ENCODE assay signal across 20 cellular contexts in genomic region chr17:78896834-78897638, GRCh38. TPM values are rescaled to one million over a fixed set of nuclear protein-coding genes. Genes with fewer than 3 reads are reported as not detected.
DNase-seq lines count a peak whose midpoint lies in the region; ATAC-seq and TF ChIP-seq lines count a peak whose summit lies in the region.
"Had no signal": no experiment of that assay in that cellular context is flagged by ENCODE, and none has a peak within 500 bp of the region (broad histone marks: within the 10 kb centered on the region; RNA-seq: fewer than 3 reads in every experiment).

No MANE protein-coding gene starts in this region.

- H3K27ac Mint-ChIP-seq in activated CD4-positive, alpha-beta T cell treated with anti-CD3 and anti-CD28 coated beads, Interleukin-2, amount 10 ng/mL, durations not matched to agents 7 days and 5 days: peak overlapping the region; percentile 46
- H3K27ac Mint-ChIP-seq in activated CD4-positive, alpha-beta T cell treated with anti-CD3 and anti-CD28 coated beads for 36 hours: no peak overlapping the region
- peak overlapping the region; percentile 75 for H3K27ac Mint-ChIP-seq in type B pancreatic cell

- no peak overlapping the region for H3K4me3 Mint-ChIP-seq in activated CD4-positive, alpha-beta T cell treated with anti-CD3 and anti-CD28 coated beads, Interleukin-2, amount 10 ng/mL, durations not matched to agents 7 days and 5 days
- no peak overlapping the region for H3K4me3 Mint-ChIP-seq in activated CD4-positive, alpha-beta T cell treated with anti-CD3 and anti-CD28 coated beads for 36 hours
- H3K4me3 Mint-ChIP-seq in type B pancreatic cell: no peak overlapping the region

- H3K9me3 ChIP-seq in right cardiac atrium (ENCODE audit: control insufficient read depth, low read length): no peaks in the 10 kb centered on the region
- H3K9me3 ChIP-seq: prostate gland, SJSA1, thyroid gland had no signal

- H3K4me1 ChIP-seq in right cardiac atrium (ENCODE audit: control insufficient read depth, insufficient read depth, low read length) (peaks cover 34% of the 10 kb centered on the region), rectal smooth muscle tissue (ENCODE audit: control insufficient read depth, insufficient read depth, low read length) (peaks cover 47% of the 10 kb centered on the region)
- H3K4me1 ChIP-seq: prostate gland, SJSA1 had no signal

- no peak for ATAC-seq in activated CD4-positive, alpha-beta T cell treated with anti-CD3 and anti-CD28 coated beads for 36 hours
- no peak for ATAC-seq in right cardiac atrium
- no peak for ATAC-seq in HG02798 (IDR thresholded peaks at IDR 0.05; ENCODE audit: poor library complexity, unreplicated experiment)
- no peak for ATAC-seq in esophagus mucosa
- no peak for ATAC-seq in GM21723 (IDR thresholded peaks at IDR 0.05; ENCODE audit: unreplicated experiment)

- H3K27ac ChIP-seq in right cardiac atrium (ENCODE audit: low read length) (peak overlapping the region; percentile 21), rectal smooth muscle tissue (ENCODE audit: low read depth, low read length) (peak overlapping the region; percentile 15)
- H3K27ac ChIP-seq: SJSA1 had no signal

- no peaks in the 10 kb centered on the region for H3K36me3 Mint-ChIP-seq in activated CD4-positive, alpha-beta T cell treated with anti-CD3 and anti-CD28 coated beads, Interleukin-2, amount 10 ng/mL, durations not matched to agents 7 days and 5 days (ENCODE audit: low read depth)
- no peaks in the 10 kb centered on the region for H3K36me3 Mint-ChIP-seq in activated CD4-positive, alpha-beta T cell treated with anti-CD3 and anti-CD28 coated beads for 36 hours (ENCODE audit: low read depth)
- peaks cover 5% of the 10 kb centered on the region for H3K36me3 Mint-ChIP-seq in type B pancreatic cell

- 84% methylated on average over 32 of the region's 32 CpGs for WGBS in right cardiac atrium

- CTCF ChIA-PET in activated CD4-positive, alpha-beta T cell treated with anti-CD3 and anti-CD28 coated beads, Interleukin-2, amount 10 ng/mL, durations not matched to agents 7 days and 5 days (lab: Charles Lee): interaction anchor here (0.5 kb wide), 1 partner anchor 42 kb away, joined by 3 read pairs; no protein-coding TSS in a partner anchor
- CTCF ChIA-PET in activated CD4-positive, alpha-beta T cell treated with anti-CD3 and anti-CD28 coated beads for 36 hours (lab: Charles Lee): no interaction called here

- TF ChIP-seq CTCF in type B pancreatic cell (conservative IDR thresholded peaks at IDR 0.05): no peak

- H3K9ac ChIP-seq in rectal smooth muscle tissue (ENCODE audit: low read length): no peak overlapping the region

- POLR2A ChIA-PET in activated CD4-positive, alpha-beta T cell treated with anti-CD3 and anti-CD28 coated beads, Interleukin-2, amount 10 ng/mL, durations not matched to agents 7 days and 5 days (lab: Charles Lee): no interaction called here
- POLR2A ChIA-PET in activated CD4-positive, alpha-beta T cell treated with anti-CD3 and anti-CD28 coated beads for 36 hours (lab: Charles Lee): no interaction called here

- no peaks in the 10 kb centered on the region for H3K36me3 ChIP-seq in rectal smooth muscle tissue (ENCODE audit: control insufficient read depth, insufficient read depth, low read length)
- H3K36me3 ChIP-seq: prostate gland, thyroid gland had no signal

- H3K27me3 Mint-ChIP-seq in activated CD4-positive, alpha-beta T cell treated with anti-CD3 and anti-CD28 coated beads, Interleukin-2, amount 10 ng/mL, durations not matched to agents 7 days and 5 days: no peaks in the 10 kb centered on the region
- H3K27me3 Mint-ChIP-seq in activated CD4-positive, alpha-beta T cell treated with anti-CD3 and anti-CD28 coated beads for 36 hours: no peaks in the 10 kb centered on the region
- H3K27me3 Mint-ChIP-seq in type B pancreatic cell: no peaks in the 10 kb centered on the region

- H3K9me3 Mint-ChIP-seq in activated CD4-positive, alpha-beta T cell treated with anti-CD3 and anti-CD28 coated beads, Interleukin-2, amount 10 ng/mL, durations not matched to agents 7 days and 5 days: no peaks in the 10 kb centered on the region
- H3K9me3 Mint-ChIP-seq in activated CD4-positive, alpha-beta T cell treated with anti-CD3 and anti-CD28 coated beads for 36 hours (ENCODE audit: low read depth): no peaks in the 10 kb centered on the region
- no peaks in the 10 kb centered on the region for H3K9me3 Mint-ChIP-seq in type B pancreatic cell

- H3K27me3 ChIP-seq in right cardiac atrium (ENCODE audit: control insufficient read depth, insufficient read depth) (no peaks in the 10 kb centered on the region), rectal smooth muscle tissue (ENCODE audit: control insufficient read depth, insufficient read depth, low read length) (no peaks in the 10 kb centered on the region)
- H3K27me3 ChIP-seq: SJSA1, thyroid gland had no signal

- H3K4me3 ChIP-seq in right cardiac atrium (ENCODE audit: low read length) (no peak overlapping the region), rectal smooth muscle tissue (ENCODE audit: low read length) (no peak overlapping the region)
- H3K4me3 ChIP-seq: prostate gland, SJSA1, thyroid gland had no signal

- DNase-seq in activated CD4-positive, alpha-beta T cell treated with anti-CD3 and anti-CD28 coated beads, Interleukin-2, amount 10 ng/mL, durations not matched to agents 7 days and 5 days: no peak
- no peak for DNase-seq in activated CD4-positive, alpha-beta T cell treated with anti-CD3 and anti-CD28 coated beads for 36 hours
- DNase-seq in right cardiac atrium: no peak
- no peak for DNase-seq in type B pancreatic cell (ENCODE audit: extremely low spot score, unreplicated experiment)
- DNase-seq: 8988T; activated CD4-positive, alpha-beta T cell treated with anti-CD3 and anti-CD28 coated beads for 4 hours; activated CD8-positive, alpha-beta memory T cell treated with anti-CD3 and anti-CD28 coated beads, Interleukin-2, amount 50 U/mL, for 48 hours; activated naive CD4-positive, alpha-beta T cell; DMS79 treated with DMSO at 0.1 percent for 48 hours; MV-4-11; NCI-H2029; NCI-H524; T-helper 9 cell; thyroid gland had no signal

- intact Hi-C loops in activated CD4-positive, alpha-beta T cell treated with anti-CD3 and anti-CD28 coated beads for 36 hours (cut with DNase I, micrococcal nuclease): no loop called here
- intact Hi-C loops in right cardiac atrium (cut with DNase I): no loop called here

- peaks cover 8% of the 10 kb centered on the region for H3K4me1 Mint-ChIP-seq in activated CD4-positive, alpha-beta T cell treated with anti-CD3 and anti-CD28 coated beads, Interleukin-2, amount 10 ng/mL, durations not matched to agents 7 days and 5 days
- H3K4me1 Mint-ChIP-seq in activated CD4-positive, alpha-beta T cell treated with anti-CD3 and anti-CD28 coated beads for 36 hours: peaks cover 3% of the 10 kb centered on the region
- H3K4me1 Mint-ChIP-seq in type B pancreatic cell (ENCODE audit: unreplicated experiment): peaks cover 37% of the 10 kb centered on the region

RNA-seq across cellular contexts. Expression of gene CEP295NL, which starts 6.0 kb away (rescaled TPM):
- total RNA-seq in activated CD4-positive, alpha-beta T cell treated with anti-CD3 and anti-CD28 coated beads, Interleukin-2, amount 10 ng/mL, durations not matched to agents 7 days and 5 days: under 1 TPM in 1 of 2 experiments, not detected in 1; 0.10 TPM
- not detected for total RNA-seq in activated CD4-positive, alpha-beta T cell treated with anti-CD3 and anti-CD28 coated beads for 36 hours
- total RNA-seq in right cardiac atrium (1 to 10 TPM in 2 of 4 donors, under 1 TPM in 2; 0.76 to 1.3 (median 1.0) TPM), type B pancreatic cell (ENCODE audit: low replicate concordance) (3.8 and 4.4 TPM in 2 replicates), esophagus mucosa (1.7 TPM)
- polyA plus RNA-seq in right cardiac atrium: 0.57 TPM

RNA-seq across cellular contexts. Expression of gene TIMP2, which starts 28.2 kb away (rescaled TPM):
- total RNA-seq in activated CD4-positive, alpha-beta T cell treated with anti-CD3 and anti-CD28 coated beads, Interleukin-2, amount 10 ng/mL, durations not matched to agents 7 days and 5 days: 1 to 10 TPM; 2.4 to 2.6 TPM
- 1 to 10 TPM; 1.6 to 1.9 TPM for total RNA-seq in activated CD4-positive, alpha-beta T cell treated with anti-CD3 and anti-CD28 coated beads for 36 hours
- 100 to 1,000 TPM; 153 to 183 (median 168) TPM for total RNA-seq in right cardiac atrium
- 86.9 TPM for polyA plus RNA-seq in right cardiac atrium
- 125 and 192 TPM in 2 replicates for total RNA-seq in type B pancreatic cell (ENCODE audit: low replicate concordance)
- 16.1 TPM for total RNA-seq in esophagus mucosa

RNA-seq across cellular contexts. Expression of gene USP36, which starts 56.4 kb away (rescaled TPM):
- 10 to 100 TPM; 79.0 to 92.9 TPM for total RNA-seq in activated CD4-positive, alpha-beta T cell treated with anti-CD3 and anti-CD28 coated beads, Interleukin-2, amount 10 ng/mL, durations not matched to agents 7 days and 5 days
- total RNA-seq in activated CD4-positive, alpha-beta T cell treated with anti-CD3 and anti-CD28 coated beads for 36 hours: 10 to 100 TPM; 90.1 to 92.5 TPM
- total RNA-seq in right cardiac atrium (10 to 100 TPM; 25.1 to 42.9 (median 29.0) TPM), type B pancreatic cell (ENCODE audit: low replicate concordance) (53.4 and 58.6 TPM in 2 replicates), esophagus mucosa (26.4 TPM)
- polyA plus RNA-seq in right cardiac atrium: 16.2 TPM
